In the genomic region with DNA sequence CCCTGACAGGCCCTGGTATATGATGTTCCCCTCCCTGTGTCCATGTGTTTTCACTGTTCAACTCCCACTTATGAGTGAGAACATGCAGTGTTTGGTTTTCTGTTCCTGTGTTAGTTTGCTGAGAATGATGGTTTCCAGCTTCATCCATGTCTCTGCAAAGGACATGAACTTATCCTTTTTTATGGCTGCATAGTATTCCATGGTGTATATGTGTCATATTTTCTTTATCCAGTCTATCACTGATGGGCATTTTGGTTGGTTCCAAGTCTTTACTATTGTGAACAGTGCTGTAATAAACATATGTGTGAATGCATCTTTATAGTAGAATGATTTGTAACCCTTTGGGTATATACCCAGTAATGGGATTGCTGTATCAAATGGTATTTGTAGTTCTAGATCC, we compare ENCODE assay signal across 13 cellular contexts. TPM values are rescaled to one million over a fixed set of nuclear protein-coding genes. Genes with fewer than 3 reads are reported as not detected.
"Had no signal": no experiment of that assay in that cellular context is flagged by ENCODE, and none has a peak within 500 bp of the region (broad histone marks: within the 10 kb centered on the region; RNA-seq: fewer than 3 reads in every experiment).

No MANE protein-coding gene starts in this region.

RNA-seq across cellular contexts. Expression of a gene that starts 45.9 kb away (rescaled TPM):
- total RNA-seq: activated B cell treated with CpG ODN at 0.5 μM for 24 hours; activated CD4-positive, alpha-beta memory T cell treated with anti-CD3 and anti-CD28 coated beads for 36 hours; activated CD4-positive, alpha-beta memory T cell treated with anti-CD3 and anti-CD28 coated beads, Interleukin-2, amount 10 ng/mL, durations not matched to agents 7 days and 5 days; activated CD4-positive, alpha-beta T cell treated with anti-CD3 and anti-CD28 coated beads for 36 hours; activated CD4-positive, alpha-beta T cell treated with anti-CD3 and anti-CD28 coated beads, Interleukin-2, amount 10 ng/mL, durations not matched to agents 24 days and 14 days; activated CD4-positive, alpha-beta T cell treated with anti-CD3 and anti-CD28 coated beads, Interleukin-2, amount 10 ng/mL, durations not matched to agents 7 days and 5 days; activated CD8-positive, alpha-beta memory T cell treated with anti-CD3 and anti-CD28 coated beads for 36 hours; activated CD8-positive, alpha-beta memory T cell treated with anti-CD3 and anti-CD28 coated beads, Interleukin-2, amount 10 ng/mL, durations not matched to agents 7 days and 5 days; activated CD8-positive, alpha-beta T cell treated with anti-CD3 and anti-CD28 coated beads for 36 hours; activated CD8-positive, alpha-beta T cell treated with anti-CD3 and anti-CD28 coated beads, Interleukin-2, amount 10 ng/mL, durations not matched to agents 7 days and 5 days; T-helper 1 cell treated with Interleukin-12 subunit alpha and Interleukin-12 subunit beta and Interleukin-4 antibody, amounts not matched to agents 30 ng/mL and 1 ng/mL, for 36 hours; T-helper 17 cell; T-helper 2 cell treated with Interferon-gamma antibody and Interleukin-4, amounts not matched to agents 100 ng/mL and 5 ng/mL, for 36 hours had no signal
